23 cellular contexts compared by ENCODE assay signal in genomic region chr14:94738097-94738496, GRCh38. TPM values are rescaled to one million over a fixed set of nuclear protein-coding genes. Genes with fewer than 3 reads are reported as not detected.
A peak's percentile ranks its signal among the peaks of the same experiment; 100 is the strongest.
DNase-seq lines count a peak whose midpoint lies in the region; ATAC-seq, FAIRE-seq and TF ChIP-seq lines count a peak whose summit lies in the region.
"Had no signal": no experiment of that assay in that cellular context is flagged by ENCODE, and none has a peak within 500 bp of the region (broad histone marks: within the 10 kb centered on the region; RNA-seq: fewer than 3 reads in every experiment).

No MANE protein-coding gene starts in this region.

- H3K4me2 ChIP-seq in HepG2 (ENCODE audit: low read depth, low read length) (no peak overlapping the region), IMR-90 (ENCODE audit: low read depth, low read length) (no peak overlapping the region), neuronal stem cell (ENCODE audit: insufficient read depth, low read length, poor library complexity, severe bottlenecking) (no peak overlapping the region)
- H3K4me2 ChIP-seq: A549 had no signal

- H2AFZ ChIP-seq in HepG2 (ENCODE audit: low read length): no peak overlapping the region
- no peak overlapping the region for H2AFZ ChIP-seq in IMR-90 (replicated peaks; ENCODE audit: low read length, poor library complexity)
- no peak overlapping the region for H2AFZ ChIP-seq in neuronal stem cell (ENCODE audit: low read length)

- intact Hi-C loops in HepG2 (cut with micrococcal nuclease; ENCODE audit: unreplicated experiment): no loop called here
- intact Hi-C loops in right lobe of liver (cut with DNase I): no loop called here
- intact Hi-C loops in IMR-90 (cut with micrococcal nuclease): no loop called here

- ATAC-seq in HepG2: no peak
- ATAC-seq in right lobe of liver: no peak
- no peak for ATAC-seq in IMR-90 (ENCODE audit: low read depth)
- no peak for ATAC-seq in left lobe of liver
- no peak for ATAC-seq in HG02610 (IDR thresholded peaks at IDR 0.05; ENCODE audit: unreplicated experiment)
- ATAC-seq: A549 had no signal

- H3K9me1 ChIP-seq in IMR-90 (ENCODE audit: insufficient read depth, low read length): no peaks in the 10 kb centered on the region

- TF ChIP-seq CTCF in HepG2 (CRISPR knock-in tag; IDR thresholded peaks at IDR 0.05) (no peak), right lobe of liver (IDR thresholded peaks at IDR 0.05) (no peak), IMR-90 (conservative IDR thresholded peaks at IDR 0.05; ENCODE audit: low read depth, low read length) (no peak)

- H2AK5ac ChIP-seq in IMR-90 (ENCODE audit: low read depth, low read length): no peak overlapping the region
- no peak overlapping the region for H2AK5ac ChIP-seq in neuronal stem cell (ENCODE audit: low read depth, low read length)

- H4K8ac ChIP-seq in IMR-90 (ENCODE audit: low read depth in 2 of 2, low read length in 2 of 2) (no peak overlapping the region), neuronal stem cell (ENCODE audit: low read depth, low read length) (no peak overlapping the region)

- no peaks in the 10 kb centered on the region; a peak in 1 of 5 replicates for H3K27me3 ChIP-seq in HepG2 (ENCODE audit: control insufficient read depth in 1 of 2, insufficient read depth in 2 of 2, low read length in 2 of 2)
- no peaks in the 10 kb centered on the region for H3K27me3 ChIP-seq in right lobe of liver
- no peaks in the 10 kb centered on the region for H3K27me3 ChIP-seq in IMR-90 (ENCODE audit: control insufficient read depth, insufficient read depth, low read length)
- peaks cover 0 to 2% (median 0%) of the 10 kb centered on the region in 3 experiments for H3K27me3 ChIP-seq in neuronal stem cell (ENCODE audit: control insufficient read depth in 3 of 3, insufficient read depth in 3 of 3, low read depth in 1 of 3, low read length in 3 of 3)

- H3K4me1 ChIP-seq in HepG2 (ENCODE audit: insufficient read depth, low read length): no peaks in the 10 kb centered on the region
- H3K4me1 ChIP-seq in right lobe of liver: no peaks in the 10 kb centered on the region
- no peaks in the 10 kb centered on the region for H3K4me1 ChIP-seq in IMR-90 (ENCODE audit: control insufficient read depth, insufficient read depth, low read length)
- no peaks in the 10 kb centered on the region for H3K4me1 ChIP-seq in neuronal stem cell (ENCODE audit: control insufficient read depth in 2 of 2, insufficient read depth in 1 of 2, low read depth in 1 of 2, low read length in 2 of 2)
- H3K4me1 ChIP-seq: A549 had no signal

- TF ChIP-seq RAD21 in HepG2 (CRISPR knock-in tag; IDR thresholded peaks at IDR 0.05) (no peak), IMR-90 (IDR thresholded peaks at IDR 0.05; ENCODE audit: low read length) (no peak)

- H3K79me1 ChIP-seq in IMR-90 (ENCODE audit: low read depth in 1 of 2, low read length in 2 of 2) (no peaks in the 10 kb centered on the region), neuronal stem cell (ENCODE audit: low read depth, low read length) (peaks cover 2% of the 10 kb centered on the region)

- no peak overlapping the region for H4K5ac ChIP-seq in IMR-90 (ENCODE audit: low read depth, low read length)

- no peaks in the 10 kb centered on the region for H3K79me2 ChIP-seq in HepG2 (ENCODE audit: insufficient read depth, low read length)

- H2BK20ac ChIP-seq in IMR-90 (ENCODE audit: low read depth, low read length): no peak overlapping the region

- peak overlapping the region; percentile 53 for H2BK5ac ChIP-seq in IMR-90 (ENCODE audit: low read depth, low read length, poor library complexity, severe bottlenecking)
- H2BK5ac ChIP-seq in neuronal stem cell (ENCODE audit: low read length): no peak overlapping the region

- dilution Hi-C loops in IMR-90 (cut with HindIII; ENCODE audit: low sequenced_read_pairs, unreplicated experiment): no loop called here

- no peak overlapping the region for H2AK9ac ChIP-seq in IMR-90 (replicated peaks; ENCODE audit: low read depth, low read length, poor library complexity)

- H3K4me3 ChIP-seq in HepG2 (replicated peaks in 1 of 3; ENCODE audit: insufficient read depth in 1 of 3, low read depth in 2 of 3, low read length in 3 of 3): no peak overlapping the region
- H3K4me3 ChIP-seq in right lobe of liver: no peak overlapping the region
- no peak overlapping the region for H3K4me3 ChIP-seq in IMR-90 (ENCODE audit: insufficient read depth, low read depth, low read length)
- H3K4me3 ChIP-seq in neuronal stem cell (ENCODE audit: low read length in 2 of 2): peak overlapping the region in 1 of 2 donors; percentile 63
- H3K4me3 ChIP-seq: A549, HAP-1 had no signal

- H3K18ac ChIP-seq in IMR-90 (ENCODE audit: low read depth, low read length) (no peak overlapping the region), neuronal stem cell (ENCODE audit: low read length) (no peak overlapping the region)

- H2BK120ac ChIP-seq in IMR-90 (ENCODE audit: low read depth, low read length) (no peak overlapping the region), neuronal stem cell (ENCODE audit: low read depth, low read length) (no peak overlapping the region)

- no peak overlapping the region for H3K56ac ChIP-seq in IMR-90 (ENCODE audit: extremely low read depth, insufficient read depth, low read length)

- in situ Hi-C loops in HepG2 (cut with HindIII; ENCODE audit: extremely low pct_ligation_motif_present, low pct_unique_long_range_greater_than_20kb) (no loop called here), IMR-90 (cut with MboI; ENCODE audit: low sequenced_read_pairs) (no loop called here)

- H3K4ac ChIP-seq in IMR-90 (ENCODE audit: low read depth, low read length) (no peak overlapping the region), neuronal stem cell (ENCODE audit: low read length) (no peak overlapping the region)

- no peak for FAIRE-seq in HepG2 (lab: Jason Lieb, UNC)
- FAIRE-seq: A549, GM12891, GM18507, H54 had no signal

- no peaks in the 10 kb centered on the region for H3K9me3 ChIP-seq in HepG2 (ENCODE audit: low read length)
- no peaks in the 10 kb centered on the region for H3K9me3 ChIP-seq in right lobe of liver
- H3K9me3 ChIP-seq in IMR-90 (ENCODE audit: control insufficient read depth, insufficient read depth, low read length): no peaks in the 10 kb centered on the region
- H3K9me3 ChIP-seq in neuronal stem cell (replicated peaks in 1 of 2; ENCODE audit: control insufficient read depth in 2 of 2, insufficient read depth in 1 of 2, low read depth in 1 of 2, low read length in 2 of 2): no peaks in the 10 kb centered on the region
- H3K9me3 ChIP-seq: A549, HAP-1 had no signal

- no peak overlapping the region for H3K27ac ChIP-seq in HepG2 (ENCODE audit: extremely low read length, insufficient read depth, low read length)
- no peak overlapping the region for H3K27ac ChIP-seq in right lobe of liver
- H3K27ac ChIP-seq in IMR-90 (ENCODE audit: insufficient read depth, low read length): no peak overlapping the region
- H3K27ac ChIP-seq in neuronal stem cell (replicated peaks; ENCODE audit: low read length): no peak overlapping the region
- H3K27ac ChIP-seq: A549 had no signal

- BruUV-seq in HepG2 (replicated peaks; lab: Mats Ljungman, UMichigan) (no TSS peak), IMR-90 (replicated peaks; lab: Mats Ljungman, UMichigan) (no TSS peak)

- H4K20me1 ChIP-seq in HepG2 (ENCODE audit: insufficient read depth, low read length) (no peaks in the 10 kb centered on the region), IMR-90 (ENCODE audit: insufficient read depth, low read length) (no peaks in the 10 kb centered on the region)

- H3K36me3 ChIP-seq in HepG2 (replicated peaks in 1 of 2; ENCODE audit: control insufficient read depth in 1 of 2, insufficient read depth in 2 of 2, low read length in 2 of 2) (no peaks in the 10 kb centered on the region), right lobe of liver (no peaks in the 10 kb centered on the region), IMR-90 (ENCODE audit: control insufficient read depth, insufficient read depth, low read length) (no peaks in the 10 kb centered on the region), neuronal stem cell (replicated peaks in 1 of 2; ENCODE audit: control insufficient read depth in 2 of 2, insufficient read depth in 2 of 2, low read length in 2 of 2) (no peaks in the 10 kb centered on the region)
- H3K36me3 ChIP-seq: HAP-1 had no signal

- TF ChIP-seq EP300 in HepG2 (IDR thresholded peaks at IDR 0.05; ENCODE audit: low read depth in 2 of 2, low read length in 2 of 2): no peak
- TF ChIP-seq EP300 in HepG2 (CRISPR knock-in tag; IDR thresholded peaks at IDR 0.05; ENCODE audit: borderline replicate concordance): no peak

- H2BK12ac ChIP-seq in neuronal stem cell (ENCODE audit: low read length): peak overlapping the region; percentile 86

- H3K9ac ChIP-seq in HepG2 (ENCODE audit: insufficient read depth, low read depth, low read length) (no peak overlapping the region), IMR-90 (ENCODE audit: low read depth, low read length) (no peak overlapping the region), neuronal stem cell (ENCODE audit: low read depth, low read length, poor library complexity) (peak overlapping the region; percentile 36)

- H3K14ac ChIP-seq in IMR-90 (replicated peaks; ENCODE audit: low read depth, low read length) (no peak overlapping the region), neuronal stem cell (ENCODE audit: low read length) (peak overlapping the region; percentile 76)

- DNase-seq in HepG2 (ENCODE audit: low spot score): no peak
- no peak for DNase-seq in right lobe of liver
- DNase-seq in IMR-90: no peak
- no peak for DNase-seq in neuronal stem cell (ENCODE audit: low spot score)
- no peak for DNase-seq in left lobe of liver (ENCODE audit: low spot score)
- DNase-seq in NCI-H2171 treated with DMSO at 0.1 percent for 48 hours (lab: John Stamatoyannopoulos, UW): no peak
- DNase-seq: 8988T; C1 segment of cervical spinal cord; Calu3; CD4-positive, alpha-beta memory T cell; COR-L47; DMS53; DMS79 treated with DMSO at 0.1 percent for 48 hours; GF-D8; GOT3 had no signal

- TF ChIP-seq POLR2A in HepG2 (IDR thresholded peaks at IDR 0.05; ENCODE audit: insufficient read depth in 1 of 2, low read depth in 2 of 2, low read length in 2 of 2) (no peak), right lobe of liver (IDR thresholded peaks at IDR 0.05) (no peak), IMR-90 (IDR thresholded peaks at IDR 0.05; ENCODE audit: low read depth, low read length) (no peak)

- H4K91ac ChIP-seq in IMR-90 (ENCODE audit: insufficient read depth, low read depth, low read length): no peak overlapping the region
- H4K91ac ChIP-seq in neuronal stem cell (ENCODE audit: low read depth, low read length, poor library complexity): no peak overlapping the region

- WGBS in HepG2 (ENCODE audit: low lambda C conversion rate): 68% methylated on average over 7 of the region's 7 CpGs
- WGBS in right lobe of liver (ENCODE audit: insufficient coverage, low coverage, low lambda C conversion rate, missing lambda C conversion rate): 73% methylated on average over 3 of the region's 7 CpGs
- 100% methylated on average over 4 of the region's 7 CpGs; no CpG with 5 or more reads in 1 of the 2 experiments for WGBS in IMR-90 (ENCODE audit: extremely low coverage in 2 of 2, insufficient read length in 1 of 2), 2 experiments
- WGBS in neuronal stem cell (ENCODE audit: extremely low coverage in 2 of 2, insufficient read length in 2 of 2, insufficient replicate concordance in 1 of 2), 2 donors: no CpG with 5 or more reads among the region's 7 CpGs

- H2BK15ac ChIP-seq in IMR-90 (ENCODE audit: low read depth, low read length): no peak overlapping the region
- no peak overlapping the region for H2BK15ac ChIP-seq in neuronal stem cell (ENCODE audit: low read length)

- POLR2A ChIA-PET in HepG2 (lab: Yijun Ruan, JAX): no interaction called here
- POLR2A ChIA-PET in IMR-90 (lab: Charles Lee; ENCODE audit: unreplicated experiment): no interaction called here

- no peak overlapping the region for H3K23ac ChIP-seq in IMR-90 (ENCODE audit: low read depth, low read length)
- H3K23ac ChIP-seq in neuronal stem cell (ENCODE audit: low read depth, low read length, poor library complexity): no peak overlapping the region

- CTCF ChIA-PET in HepG2 (lab: Yijun Ruan, JAX; ENCODE audit: low intra/inter-chr PET ratio, low total read pairs) (no interaction called here), IMR-90 (lab: Yijun Ruan, JAX) (no interaction called here)

RNA-seq across cellular contexts. Expression of gene GSC, which starts 31.8 kb away (rescaled TPM):
- total RNA-seq in HepG2 (2016; rRNA removed; fragmentation: Illumina TruSeq; extraction: Trizol) (not detected in 2 replicates), right lobe of liver (not detected), IMR-90 (2012; rRNA removed) (not detected in 2 replicates), left lobe of liver (not detected)
- total RNA-seq in HepG2 (2016; cell fraction: cytosol; rRNA removed; fragmentation: Illumina TruSeq; extraction: Trizol; ENCODE audit: low read depth): not detected in 2 replicates
- total RNA-seq in HepG2 (2016; cell fraction: insoluble cytoplasmic fraction; rRNA removed; fragmentation: Illumina TruSeq; extraction: Trizol): not detected in 2 replicates
- not detected in 2 replicates for total RNA-seq in HepG2 (2016; cell fraction: membrane; rRNA removed; fragmentation: Illumina TruSeq; extraction: Trizol)
- total RNA-seq in HepG2 (2016; cell fraction: nucleus; rRNA removed; fragmentation: Illumina TruSeq; extraction: Trizol): not detected in 2 replicates
- polyA plus RNA-seq in HepG2 (2011; rRNA removed) (not detected in 2 replicates), IMR-90 (2012; rRNA removed) (not detected in 2 replicates)
- polyA plus RNA-seq in HepG2 (2011; cell fraction: cytosol; rRNA removed): not detected in 2 replicates
- not detected in 2 replicates for polyA plus RNA-seq in HepG2 (2011; cell fraction: nucleus; rRNA removed)
- polyA plus RNA-seq in HepG2 (2012): not detected in 2 replicates
- not detected in 2 replicates for polyA plus RNA-seq in HepG2 (2016; cell fraction: cytosol; fragmentation: Illumina TruSeq; extraction: Trizol; ENCODE audit: low read depth)
- polyA plus RNA-seq in HepG2 (2016; cell fraction: insoluble cytoplasmic fraction; fragmentation: Illumina TruSeq; extraction: Trizol; ENCODE audit: low read depth): not detected in 2 replicates
- polyA plus RNA-seq in HepG2 (2016; cell fraction: membrane; fragmentation: Illumina TruSeq; extraction: Trizol; ENCODE audit: low read depth): not detected in 2 replicates
- polyA plus RNA-seq in HepG2 (2016; cell fraction: nucleus; fragmentation: Illumina TruSeq; extraction: Trizol; ENCODE audit: insufficient read depth, low read depth): not detected in 2 replicates
- not detected in 2 replicates for polyA minus RNA-seq in HepG2 (2011; rRNA and poly(A)+ RNA removed; ENCODE audit: low replicate concordance)
- polyA minus RNA-seq in HepG2 (2011; cell fraction: cytosol; rRNA and poly(A)+ RNA removed): not detected in 2 replicates
- polyA minus RNA-seq in HepG2 (2011; cell fraction: nucleus; rRNA and poly(A)+ RNA removed): not detected in 2 replicates
- not detected in 2 replicates for polyA plus RNA-seq in IMR-90 (2012; cell fraction: cytosol; rRNA removed)
- not detected in 2 replicates for polyA plus RNA-seq in IMR-90 (2012; cell fraction: nucleus; rRNA removed; ENCODE audit: low replicate concordance)
- 2.7 TPM for polyA plus RNA-seq in neuronal stem cell (2013, experiment 1 of 2)
- 2.9 TPM for polyA plus RNA-seq in neuronal stem cell (2013, experiment 2 of 2)
- total RNA-seq: Calu3, G401 had no signal
- polyA plus RNA-seq: BJ; CD4-positive, alpha-beta memory T cell had no signal
